Comparison of ENCODE assay signal across 8 cellular contexts in genomic region chr5:69217732-69218568, GRCh38. TPM values are rescaled to one million over a fixed set of nuclear protein-coding genes. Genes with fewer than 3 reads are reported as not detected.
DNase-seq lines count a peak whose midpoint lies in the region; ATAC-seq and TF ChIP-seq lines count a peak whose summit lies in the region.

No MANE protein-coding gene starts in this region.

- peak overlapping the region; percentile 88 for H3K27ac ChIP-seq in CD4-positive, alpha-beta T cell (ENCODE audit: low read depth, low read length)
- peak overlapping the region; percentile 98 to 100 for H3K27ac ChIP-seq in lung (ENCODE audit: low read depth in 1 of 2, low read length in 1 of 2)

- intact Hi-C loops in CD4-positive, alpha-beta T cell (cut with DNase I, micrococcal nuclease): loop anchor here (1.0 to 10.0 kb wide), 5 partner anchors 16 to 151 kb away; partner anchors contain the start of genes CDK7 (in 2 of the 2), CENPH (in 2 of the 2), AK6 (in 1 of the 2) and CCDC125 (in 1 of the 2)

- peak overlapping the region; percentile 95 for H3K4me3 Mint-ChIP-seq in CD4-positive, alpha-beta T cell
- H3K4me3 Mint-ChIP-seq in activated CD4-positive, alpha-beta memory T cell treated with anti-CD3 and anti-CD28 coated beads, Interleukin-2, amount 10 ng/mL, durations not matched to agents 7 days and 5 days: peak overlapping the region; percentile 93

- H3K27me3 Mint-ChIP-seq in CD4-positive, alpha-beta T cell: no peaks in the 10 kb centered on the region
- no peaks in the 10 kb centered on the region for H3K27me3 Mint-ChIP-seq in activated CD4-positive, alpha-beta memory T cell treated with anti-CD3 and anti-CD28 coated beads, Interleukin-2, amount 10 ng/mL, durations not matched to agents 7 days and 5 days

- peak; percentile 77 for ATAC-seq in CD4-positive, alpha-beta T cell (ENCODE audit: poor library complexity)
- ATAC-seq in GM19397 (IDR thresholded peaks at IDR 0.05; ENCODE audit: unreplicated experiment) (peak; percentile 94), HG03565 (IDR thresholded peaks at IDR 0.05; ENCODE audit: unreplicated experiment) (peak; percentile 78), lung (ENCODE audit: insufficient read depth, low FRiP score) (peak; percentile 91)

- peak overlapping the region; percentile 99 for H3K4me3 ChIP-seq in lung

- peak overlapping the region; percentile 98 for H3K27ac Mint-ChIP-seq in CD4-positive, alpha-beta T cell
- peak overlapping the region; percentile 90 for H3K27ac Mint-ChIP-seq in activated CD4-positive, alpha-beta memory T cell treated with anti-CD3 and anti-CD28 coated beads, Interleukin-2, amount 10 ng/mL, durations not matched to agents 7 days and 5 days

- peaks cover 36% of the 10 kb centered on the region for H3K4me1 Mint-ChIP-seq in CD4-positive, alpha-beta T cell (ENCODE audit: low read depth)
- peaks cover 24% of the 10 kb centered on the region for H3K4me1 Mint-ChIP-seq in activated CD4-positive, alpha-beta memory T cell treated with anti-CD3 and anti-CD28 coated beads, Interleukin-2, amount 10 ng/mL, durations not matched to agents 7 days and 5 days

- TF ChIP-seq CTCF in CD4-positive, alpha-beta T cell (IDR thresholded peaks at IDR 0.05): no peak
- TF ChIP-seq CTCF in lung (IDR thresholded peaks at IDR 0.05; ENCODE audit: control extremely low read depth, extremely low read depth): no peak

- peaks cover 0 to 13% of the 10 kb centered on the region in 2 donors for H3K4me1 ChIP-seq in lung (ENCODE audit: control insufficient read depth in 2 of 2, insufficient read depth in 2 of 2, low read length in 2 of 2)

- WGBS in lung, 2 donors: 0% methylated on average over 64 to 65 of the region's 65 CpGs

- H3K36me3 ChIP-seq in lung (ENCODE audit: control insufficient read depth in 2 of 2, insufficient read depth in 2 of 2, low read length in 2 of 2): no peaks in the 10 kb centered on the region

- no peaks in the 10 kb centered on the region for H3K27me3 ChIP-seq in CD4-positive, alpha-beta T cell (ENCODE audit: control insufficient read depth, insufficient read depth, low read length)
- H3K27me3 ChIP-seq in lung (ENCODE audit: control insufficient read depth, insufficient read depth): no peaks in the 10 kb centered on the region

- POLR2A ChIA-PET in CD4-positive, alpha-beta T cell (lab: Charles Lee): interaction anchor here (0.6 to 3.3 kb wide), 6 partner anchors 16 to 945 kb away, joined by 3 to 24 read pairs (median 4); partner anchors contain the start of gene CDK7
- POLR2A ChIA-PET in activated CD4-positive, alpha-beta memory T cell treated with anti-CD3 and anti-CD28 coated beads, Interleukin-2, amount 10 ng/mL, durations not matched to agents 7 days and 5 days (lab: Charles Lee): interaction anchor here (0.7 to 2.5 kb wide), 9 partner anchors 14 to 153 kb away, joined by 3 to 23 read pairs (median 3); partner anchors contain the start of genes CCDC125, CCNB1, CDK7 and CENPH

- H3K36me3 Mint-ChIP-seq in CD4-positive, alpha-beta T cell (ENCODE audit: low read depth): peaks cover 20% of the 10 kb centered on the region
- peaks cover 22% of the 10 kb centered on the region for H3K36me3 Mint-ChIP-seq in activated CD4-positive, alpha-beta memory T cell treated with anti-CD3 and anti-CD28 coated beads, Interleukin-2, amount 10 ng/mL, durations not matched to agents 7 days and 5 days (ENCODE audit: low read depth)

- CTCF ChIA-PET in CD4-positive, alpha-beta T cell (lab: Charles Lee): interaction anchor here (1.1 to 1.5 kb wide), 3 partner anchors 16 to 124 kb away, joined by 4 to 8 read pairs (median 6); partner anchors contain the start of genes CDK7 and SLC30A5
- CTCF ChIA-PET in activated CD4-positive, alpha-beta memory T cell treated with anti-CD3 and anti-CD28 coated beads, Interleukin-2, amount 10 ng/mL, durations not matched to agents 7 days and 5 days (lab: Charles Lee): no interaction called here

- H3K9me3 Mint-ChIP-seq in CD4-positive, alpha-beta T cell: no peaks in the 10 kb centered on the region
- H3K9me3 Mint-ChIP-seq in activated CD4-positive, alpha-beta memory T cell treated with anti-CD3 and anti-CD28 coated beads, Interleukin-2, amount 10 ng/mL, durations not matched to agents 7 days and 5 days: no peaks in the 10 kb centered on the region

- H3K9me3 ChIP-seq in CD4-positive, alpha-beta T cell (ENCODE audit: control insufficient read depth, low read length): no peaks in the 10 kb centered on the region
- no peaks in the 10 kb centered on the region for H3K9me3 ChIP-seq in lung (ENCODE audit: control insufficient read depth in 2 of 2, insufficient read depth in 1 of 2, low read length in 1 of 2)

- peak; percentile 58 to 78 (median 68) for DNase-seq in CD4-positive, alpha-beta T cell
- peak; percentile 95 for DNase-seq in NCI-H82 (lab: John Stamatoyannopoulos, UW)
- DNase-seq in activated CD4-positive, alpha-beta memory T cell treated with anti-CD3 and anti-CD28 coated beads, Interleukin-2, amount 10 ng/mL, durations not matched to agents 7 days and 5 days: peak; percentile 88
- peak; percentile 95 for DNase-seq in ecto neural progenitor cell (ENCODE audit: low spot score)
- DNase-seq in lung (ENCODE audit: low spot score): peak; percentile 98
- DNase-seq in stimulated activated CD4-positive, alpha-beta T cell treated with anti-CD3 and anti-CD28 coated beads, TNF-alpha, amount 100 ng/mL, for 4 hours (ENCODE audit: low read depth in 3 of 3): peak; percentile 56 to 60 (median 58)

RNA-seq across cellular contexts. Expression of gene CDK7, which starts 16.7 kb away (rescaled TPM):
- total RNA-seq in CD4-positive, alpha-beta T cell: 10 to 100 TPM; 30.1 to 33.0 TPM
- 10 to 100 TPM; 26.0 to 30.5 TPM for total RNA-seq in activated CD4-positive, alpha-beta memory T cell treated with anti-CD3 and anti-CD28 coated beads, Interleukin-2, amount 10 ng/mL, durations not matched to agents 7 days and 5 days
- total RNA-seq in lung: 10 to 100 TPM; 21.9 to 53.2 TPM
- polyA plus RNA-seq in lung: 10 to 100 TPM; 22.2 to 37.7 TPM

RNA-seq across cellular contexts. Expression of gene CENPH, which starts 28.6 kb away (rescaled TPM):
- total RNA-seq in CD4-positive, alpha-beta T cell: 1 to 10 TPM; 4.0 to 5.6 TPM
- 10 to 100 TPM; 41.8 to 44.1 TPM for total RNA-seq in activated CD4-positive, alpha-beta memory T cell treated with anti-CD3 and anti-CD28 coated beads, Interleukin-2, amount 10 ng/mL, durations not matched to agents 7 days and 5 days
- 1 to 10 TPM; 4.2 to 5.8 TPM for total RNA-seq in lung
- 1 to 10 TPM; 3.3 to 4.9 TPM for polyA plus RNA-seq in lung

RNA-seq across cellular contexts. Expression of gene CCNB1, which starts 51.0 kb away (rescaled TPM):
- total RNA-seq in CD4-positive, alpha-beta T cell: 1 to 10 TPM; 1.4 to 1.5 TPM
- total RNA-seq in activated CD4-positive, alpha-beta memory T cell treated with anti-CD3 and anti-CD28 coated beads, Interleukin-2, amount 10 ng/mL, durations not matched to agents 7 days and 5 days: 100 to 1,000 TPM; 162 to 175 TPM
- total RNA-seq in lung: 10 to 100 TPM in 1 of 2 donors, 1 to 10 TPM in 1; 4.4 to 14.4 TPM
- polyA plus RNA-seq in lung: 1 to 10 TPM; 4.7 to 6.6 TPM

Comparison
In these comparisons a context has a peak if more than half of its experiments do, and no peak if none do; other contexts are left out.
1. Peak in every context shown above with its lines: DNase-seq, ATAC-seq, H3K4me3 ChIP-seq and H3K27ac ChIP-seq.
2. RNA of gene CENPH, which starts 28.6 kb away (total RNA-seq): 41.8 to 44.1 TPM in activated CD4-positive, alpha-beta memory T cell treated with anti-CD3 and anti-CD28 coated beads, Interleukin-2, amount 10 ng/mL, durations not matched to agents 7 days and 5 days; 4.2 to 5.8 TPM in lung and 4.0 to 5.6 TPM in CD4-positive, alpha-beta T cell; every median in the first group is over 4 times any median in the second.
3. RNA of gene CCNB1, which starts 51.0 kb away (total RNA-seq): 162 to 175 TPM in activated CD4-positive, alpha-beta memory T cell treated with anti-CD3 and anti-CD28 coated beads, Interleukin-2, amount 10 ng/mL, durations not matched to agents 7 days and 5 days; 4.4 to 14.4 TPM in lung and 1.4 to 1.5 TPM in CD4-positive, alpha-beta T cell; every median in the first group is over 10 times any median in the second.